Comparison of ENCODE assay signal across 20 cellular contexts in genomic region chr1:160186246-160186645, GRCh38. TPM values are rescaled to one million over a fixed set of nuclear protein-coding genes. Genes with fewer than 3 reads are reported as not detected.
DNase-seq lines count a peak whose midpoint lies in the region; ATAC-seq and TF ChIP-seq lines count a peak whose summit lies in the region.
"Had no signal": no experiment of that assay in that cellular context is flagged by ENCODE, and none has a peak within 500 bp of the region (broad histone marks: within the 10 kb centered on the region; RNA-seq: fewer than 3 reads in every experiment).

No MANE protein-coding gene starts in this region.

- H3K4me2 ChIP-seq in mesenchymal stem cell (ENCODE audit: low read length, poor library complexity, severe bottlenecking) = no peak overlapping the region
- H3K4me2 ChIP-seq: BLaER1 treated with 17β-estradiol and CSF1 and Interleukin-3, amounts not matched to agents 10 nM and 100 nM had no signal

- ATAC-seq in psoas muscle (no peak), GM19035 (IDR thresholded peaks at IDR 0.05; ENCODE audit: unreplicated experiment) (no peak), HG02840 (IDR thresholded peaks at IDR 0.05; ENCODE audit: low FRiP score, unreplicated experiment) (no peak)

- H4K91ac ChIP-seq in mesenchymal stem cell (ENCODE audit: low read length) = no peak overlapping the region

- TF ChIP-seq CTCF in WERI-Rb-1 (IDR thresholded peaks at IDR 0.05; ENCODE audit: low read depth, low read length) (no peak), psoas muscle (IDR thresholded peaks at IDR 0.05) (no peak)

- WGBS in mesenchymal stem cell = 95% methylated on average over 7 of the region's 7 CpGs
- WGBS in psoas muscle, 3 donors = 76 to 89% (median 77%) methylated on average over 7 of the region's 7 CpGs

- no peaks in the 10 kb centered on the region for H3K27me3 ChIP-seq in WERI-Rb-1 (ENCODE audit: insufficient read depth, low read depth, severe bottlenecking)
- peaks cover 34 to 48% of the 10 kb centered on the region in 2 experiments for H3K27me3 ChIP-seq in mesenchymal stem cell (ENCODE audit: control insufficient read depth in 1 of 2, insufficient read depth in 1 of 2, low read length in 2 of 2)
- H3K27me3 ChIP-seq in psoas muscle (ENCODE audit: insufficient read depth in 3 of 3, low read length in 2 of 3) = no peaks in the 10 kb centered on the region
- H3K27me3 ChIP-seq: BLaER1 treated with 17β-estradiol and CSF1 and Interleukin-3, amounts not matched to agents 10 nM and 100 nM had no signal

- H3K27ac Mint-ChIP-seq in activated CD4-positive, alpha-beta T cell treated with anti-CD3 and anti-CD28 coated beads, Interleukin-2, amount 10 ng/mL, durations not matched to agents 24 days and 14 days = peak overlapping the region; percentile 13
- H3K27ac Mint-ChIP-seq: CD4-positive, alpha-beta T cell had no signal

- no peaks in the 10 kb centered on the region for H3K36me3 Mint-ChIP-seq in activated CD4-positive, alpha-beta T cell treated with anti-CD3 and anti-CD28 coated beads, Interleukin-2, amount 10 ng/mL, durations not matched to agents 24 days and 14 days (ENCODE audit: low read depth)

- no peak overlapping the region for H2AK5ac ChIP-seq in mesenchymal stem cell (ENCODE audit: low read length, severe bottlenecking)

- no peaks in the 10 kb centered on the region for H3K79me1 ChIP-seq in mesenchymal stem cell (replicated peaks; ENCODE audit: low read length, poor library complexity, severe bottlenecking)

- peaks cover 4% of the 10 kb centered on the region for H3K4me1 ChIP-seq in mesenchymal stem cell (ENCODE audit: control insufficient read depth, insufficient read depth, low read depth, low read length)
- peaks cover 30% of the 10 kb centered on the region for H3K4me1 ChIP-seq in psoas muscle
- H3K4me1 ChIP-seq: BLaER1 treated with 17β-estradiol and CSF1 and Interleukin-3, amounts not matched to agents 10 nM and 100 nM; HAP-1 had no signal

- no peak overlapping the region for H3K14ac ChIP-seq in mesenchymal stem cell (ENCODE audit: low read length in 2 of 2)

- H3K36me3 ChIP-seq in WERI-Rb-1 (no peaks in the 10 kb centered on the region), mesenchymal stem cell (ENCODE audit: control insufficient read depth in 1 of 2, insufficient read depth in 2 of 2, low read depth in 1 of 2, low read length in 2 of 2) (no peaks in the 10 kb centered on the region), psoas muscle (ENCODE audit: insufficient read depth in 1 of 2, low read depth in 1 of 2) (no peaks in the 10 kb centered on the region)
- H3K36me3 ChIP-seq: BLaER1 treated with 17β-estradiol and CSF1 and Interleukin-3, amounts not matched to agents 10 nM and 100 nM; HAP-1 had no signal

- H3K4me1 Mint-ChIP-seq in activated CD4-positive, alpha-beta T cell treated with anti-CD3 and anti-CD28 coated beads, Interleukin-2, amount 10 ng/mL, durations not matched to agents 24 days and 14 days = no peaks in the 10 kb centered on the region

- no peak overlapping the region for H3K4ac ChIP-seq in mesenchymal stem cell (ENCODE audit: low read depth in 1 of 2, low read length in 2 of 2)

- no peak overlapping the region for H3K18ac ChIP-seq in mesenchymal stem cell (ENCODE audit: low read depth in 1 of 2, low read length in 2 of 2)

- H2BK15ac ChIP-seq in mesenchymal stem cell (ENCODE audit: low read depth, poor library complexity, severe bottlenecking) = no peak overlapping the region

- H3K27me3 Mint-ChIP-seq in activated CD4-positive, alpha-beta T cell treated with anti-CD3 and anti-CD28 coated beads, Interleukin-2, amount 10 ng/mL, durations not matched to agents 24 days and 14 days = peaks cover 10% of the 10 kb centered on the region

- intact Hi-C loops in activated CD4-positive, alpha-beta T cell treated with anti-CD3 and anti-CD28 coated beads, Interleukin-2, amount 10 ng/mL, durations not matched to agents 24 days and 14 days (cut with micrococcal nuclease) = no loop called here
- intact Hi-C loops in psoas muscle (cut with DNase I) = no loop called here

- H3K27ac ChIP-seq in WERI-Rb-1 (peak overlapping the region; percentile 29; the same call in 1 of the 2 replicates), mesenchymal stem cell (ENCODE audit: low read length, poor library complexity, severe bottlenecking) (no peak overlapping the region), psoas muscle (peak overlapping the region; percentile 88)
- H3K27ac ChIP-seq: BLaER1 treated with 17β-estradiol and CSF1 and Interleukin-3, amounts not matched to agents 10 nM and 100 nM had no signal

- H3K9me3 ChIP-seq in WERI-Rb-1 (ENCODE audit: severe bottlenecking) = no peaks in the 10 kb centered on the region
- no peaks in the 10 kb centered on the region for H3K9me3 ChIP-seq in mesenchymal stem cell (ENCODE audit: control insufficient read depth, low read length)
- no peaks in the 10 kb centered on the region for H3K9me3 ChIP-seq in psoas muscle
- H3K9me3 ChIP-seq: BLaER1 treated with 17β-estradiol and CSF1 and Interleukin-3, amounts not matched to agents 10 nM and 100 nM; HAP-1 had no signal

- no peak overlapping the region for H3K4me3 ChIP-seq in WERI-Rb-1 (ENCODE audit: low read depth, low read length)
- no peak overlapping the region for H3K4me3 ChIP-seq in mesenchymal stem cell (ENCODE audit: insufficient read depth in 1 of 2, low read depth in 1 of 2, low read length in 2 of 2)
- no peak overlapping the region for H3K4me3 ChIP-seq in psoas muscle
- H3K4me3 ChIP-seq: BLaER1 treated with 17β-estradiol and CSF1 and Interleukin-3, amounts not matched to agents 10 nM and 100 nM; HAP-1 had no signal

- no peak overlapping the region for H3K9ac ChIP-seq in mesenchymal stem cell (ENCODE audit: low read length)
- H3K9ac ChIP-seq: BLaER1 treated with 17β-estradiol and CSF1 and Interleukin-3, amounts not matched to agents 10 nM and 100 nM had no signal

- no peak overlapping the region for H2BK120ac ChIP-seq in mesenchymal stem cell (ENCODE audit: low read depth, low read length)

- no peak overlapping the region for H3K4me3 Mint-ChIP-seq in activated CD4-positive, alpha-beta T cell treated with anti-CD3 and anti-CD28 coated beads, Interleukin-2, amount 10 ng/mL, durations not matched to agents 24 days and 14 days
- H3K4me3 Mint-ChIP-seq: CD4-positive, alpha-beta T cell had no signal

- H2BK5ac ChIP-seq in mesenchymal stem cell (ENCODE audit: low read depth, low read length, poor library complexity, severe bottlenecking) = no peak overlapping the region

- no peak overlapping the region for H4K8ac ChIP-seq in mesenchymal stem cell (ENCODE audit: low read length)

- no peak overlapping the region for H3K23ac ChIP-seq in mesenchymal stem cell (ENCODE audit: low read length in 2 of 2)

- H2AFZ ChIP-seq in mesenchymal stem cell (ENCODE audit: low read depth, low read length) = peak overlapping the region; percentile 16

- no peaks in the 10 kb centered on the region for H3K9me3 Mint-ChIP-seq in activated CD4-positive, alpha-beta T cell treated with anti-CD3 and anti-CD28 coated beads, Interleukin-2, amount 10 ng/mL, durations not matched to agents 24 days and 14 days
- H3K9me3 Mint-ChIP-seq: CD4-positive, alpha-beta T cell had no signal

- no peak for DNase-seq in activated CD4-positive, alpha-beta T cell treated with anti-CD3 and anti-CD28 coated beads, Interleukin-2, amount 10 ng/mL, durations not matched to agents 24 days and 14 days
- no peak for DNase-seq in activated CD4-positive, alpha-beta T cell treated with anti-CD3 and anti-CD28 coated beads for 1 hour
- no peak for DNase-seq in WERI-Rb-1
- no peak for DNase-seq in mesenchymal stem cell
- no peak for DNase-seq in psoas muscle
- DNase-seq in SKM-1 (lab: John Stamatoyannopoulos, UW; ENCODE audit: unreplicated experiment) = no peak
- DNase-seq: ACHN; Calu3; CD4-positive, alpha-beta T cell; DMS 273 treated with DMSO at 0.1 percent for 48 hours; DMS79 treated with DMSO at 0.1 percent for 48 hours; EL; GDM1; GOT3 had no signal

- no peak overlapping the region for H2BK12ac ChIP-seq in mesenchymal stem cell (ENCODE audit: low read length in 2 of 2)

RNA-seq across cellular contexts. Expression of gene CASQ1, which starts 4.1 kb away (rescaled TPM):
- total RNA-seq in activated CD4-positive, alpha-beta T cell treated with anti-CD3 and anti-CD28 coated beads, Interleukin-2, amount 10 ng/mL, durations not matched to agents 24 days and 14 days = not detected in 2 replicates
- not detected for polyA plus RNA-seq in mesenchymal stem cell (2013, experiment 1 of 2)
- not detected for polyA plus RNA-seq in mesenchymal stem cell (2013, experiment 2 of 2)
- 100 to 1,000 TPM; 399 to 903 (median 583) TPM for total RNA-seq in psoas muscle
- polyA plus RNA-seq in psoas muscle = 100 to 1,000 TPM; 171 to 412 (median 329) TPM
- total RNA-seq: Calu3; CD4-positive, alpha-beta T cell; HT1080 had no signal

RNA-seq across cellular contexts. Expression of gene PEA15, which starts 18.9 kb away (rescaled TPM):
- 70.2 and 70.9 TPM in 2 replicates for total RNA-seq in activated CD4-positive, alpha-beta T cell treated with anti-CD3 and anti-CD28 coated beads, Interleukin-2, amount 10 ng/mL, durations not matched to agents 24 days and 14 days
- polyA plus RNA-seq in mesenchymal stem cell (2013, experiment 1 of 2) = 323 TPM
- 331 TPM for polyA plus RNA-seq in mesenchymal stem cell (2013, experiment 2 of 2)
- 100 to 1,000 TPM in 2 of 4 donors, 10 to 100 TPM in 2; 51.2 to 232 (median 95.8) TPM for total RNA-seq in psoas muscle
- polyA plus RNA-seq in psoas muscle = 100 to 1,000 TPM in 1 of 3 donors, 10 to 100 TPM in 2; 83.4 to 111 (median 95.9) TPM

RNA-seq across cellular contexts. Expression of gene ATP1A4, which starts 34.8 kb away (rescaled TPM):
- not detected in 2 replicates for total RNA-seq in activated CD4-positive, alpha-beta T cell treated with anti-CD3 and anti-CD28 coated beads, Interleukin-2, amount 10 ng/mL, durations not matched to agents 24 days and 14 days
- polyA plus RNA-seq in mesenchymal stem cell (2013, experiment 1 of 2) = not detected
- polyA plus RNA-seq in mesenchymal stem cell (2013, experiment 2 of 2) = not detected
- 1 to 10 TPM in 1 of 4 donors, under 1 TPM in 3; 0.07 to 2.0 (median 0.38) TPM for total RNA-seq in psoas muscle
- 1 to 10 TPM in 1 of 3 donors, under 1 TPM in 2; 0.03 to 1.3 (median 0.13) TPM for polyA plus RNA-seq in psoas muscle
- total RNA-seq: A172, Calu3, HT1080 had no signal

Comparison
In these comparisons a context has a peak if more than half of its experiments do, and no peak if none do; other contexts are left out.
1. RNA of gene CASQ1, which starts 4.1 kb away (total RNA-seq): 399 to 903 TPM in psoas muscle; not detected in activated CD4-positive, alpha-beta T cell treated with anti-CD3 and anti-CD28 coated beads, Interleukin-2, amount 10 ng/mL, durations not matched to agents 24 days and 14 days; every median in the first group is over 100 times any median in the second.